In the genomic region with DNA sequence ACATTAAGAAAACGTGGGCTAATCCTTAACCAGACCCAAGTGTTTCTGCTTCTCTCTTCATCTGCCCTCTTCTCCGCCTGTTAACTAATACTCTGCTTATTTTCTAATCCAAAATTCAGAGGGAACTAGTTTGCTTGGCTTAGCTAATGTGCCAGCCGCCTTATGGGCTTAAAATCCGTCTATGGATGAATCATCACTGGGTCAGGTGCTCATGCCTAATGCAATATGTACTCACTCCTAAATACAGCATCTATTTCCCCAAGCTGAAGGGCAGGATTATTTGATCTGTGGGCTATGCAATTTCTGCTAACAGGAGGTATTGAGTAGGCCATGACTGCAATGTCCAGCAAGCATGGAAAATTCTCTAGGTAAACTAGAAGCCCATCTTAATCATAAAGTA, we compare ENCODE assay signal across 18 cellular contexts. TPM values are rescaled to one million over a fixed set of nuclear protein-coding genes. Genes with fewer than 3 reads are reported as not detected.
"Had no signal": no experiment of that assay in that cellular context is flagged by ENCODE, and none has a peak within 500 bp of the region (broad histone marks: within the 10 kb centered on the region; RNA-seq: fewer than 3 reads in every experiment).

No MANE protein-coding gene starts in this region.

- H3K27me3 ChIP-seq: brain microvascular endothelial cell, left lung, thyroid gland had no signal

- FAIRE-seq: endothelial cell of umbilical vein had no signal

- H3K27ac ChIP-seq: brain microvascular endothelial cell, heart left ventricle, left lung, thyroid gland had no signal

- H3K36me3 ChIP-seq: brain microvascular endothelial cell, thyroid gland had no signal

- H3K9me3 ChIP-seq: heart left ventricle, left lung, thyroid gland had no signal

- ATAC-seq: activated naive CD8-positive, alpha-beta T cell treated with anti-CD3 and anti-CD28 coated beads, Interleukin-2, amount 50 U/mL, for 24 hours; activated T-cell treated with anti-CD3 and anti-CD28 coated beads, Interleukin-2, amount 50 U/mL, for 72 hours; effector memory CD8-positive, alpha-beta T cell; heart left ventricle; left lung; naive thymus-derived CD4-positive, alpha-beta T cell had no signal

- H3K4me3 ChIP-seq: heart left ventricle, left lung, thyroid gland had no signal

- DNase-seq: activated CD4-positive, alpha-beta memory T cell treated with anti-CD3 and anti-CD28 coated beads for 36 hours; activated CD4-positive, alpha-beta T cell treated with anti-CD3 and anti-CD28 coated beads for 48 hours; activated effector memory CD4-positive, alpha-beta T cell treated with anti-CD3 and anti-CD28 coated beads, Interleukin-2, amount 50 U/mL, for 16 hours; activated naive CD4-positive, alpha-beta T cell treated with anti-CD3 and anti-CD28 coated beads, Interleukin-2, amount 50 U/mL, for 16 hours; activated naive CD8-positive, alpha-beta T cell treated with anti-CD3 and anti-CD28 coated beads, Interleukin-2, amount 50 U/mL, for 24 hours; activated T-cell treated with anti-CD3 and anti-CD28 coated beads, Interleukin-2, amount 50 U/mL, for 72 hours; anterior cingulate cortex; brain microvascular endothelial cell; effector memory CD8-positive, alpha-beta T cell; heart left ventricle; left lung; naive thymus-derived CD4-positive, alpha-beta T cell; occipital lobe; posterior cingulate gyrus; stimulated activated CD4-positive, alpha-beta T cell treated with anti-CD3 and anti-CD28 coated beads, Interleukin-4, amount 100 ng/mL, for 1 hour; stimulated activated naive CD4-positive, alpha-beta T cell treated with Interleukin-2 at 50 U/mL for 16 hours; thyroid gland had no signal

- H3K4me1 ChIP-seq: heart left ventricle, left lung, thyroid gland had no signal

RNA-seq across cellular contexts. Expression of gene CYBB, which starts 55.1 kb away (rescaled TPM):
- polyA plus RNA-seq: endothelial cell of umbilical vein had no signal
